ENCODE assay signal across 8 cellular contexts in genomic region chr9:132169672-132170392, GRCh38.
A peak's percentile ranks its signal among the peaks of the same experiment; 100 is the strongest.
DNase-seq lines count a peak whose midpoint lies in the region; ATAC-seq lines count a peak whose summit lies in the region.

No MANE protein-coding gene starts in this region.

- DNase-seq in SIG-M5 treated with dmso at 0.1 percent for 504 hours (lab: John Stamatoyannopoulos, UW; ENCODE audit: unreplicated experiment) (peak; percentile 48), SIG-M5 (lab: John Stamatoyannopoulos, UW) (no peak), NCI-H526 treated with DMSO at 0.1 percent for 48 hours (lab: John Stamatoyannopoulos, UW) (peak; percentile 14), ecto neural progenitor cell (ENCODE audit: low spot score) (peak; percentile 84), middle frontal gyrus (ENCODE audit: extremely low spot score, low spot score) (peak; percentile 43), superior temporal gyrus (ENCODE audit: extremely low spot score) (peak; percentile 74)
- DNase-seq in activated CD4-positive, alpha-beta T cell treated with anti-CD3 and anti-CD28 coated beads, Interleukin-2, amount 50 U/mL, for 48 hours = peak; percentile 57 to 70

- no peak for ATAC-seq in GM21825 (IDR thresholded peaks at IDR 0.05; ENCODE audit: unreplicated experiment)
